ENCODE assay signal across 1 cellular context in genomic region chr6:118917550-118918321, GRCh38.
A peak's percentile ranks its signal among the peaks of the same experiment; 100 is the strongest.
TF ChIP-seq lines count a peak whose summit lies in the region.

No MANE protein-coding gene starts in this region.

TF ChIP-seq in HepG2, 621 proteins besides CTCF, POLR2A, EP300 and RAD21:
- TF ChIP-seq SMARCC2 (IDR thresholded peaks at IDR 0.05) = no peak
- peak; percentile 80 for TF ChIP-seq ATF7 (IDR thresholded peaks at IDR 0.05)
- no peak for TF ChIP-seq ATF7 (CRISPR knock-in tag; IDR thresholded peaks at IDR 0.05)
